In genomic region chr6:75467284-75467683, GRCh38 we compare ENCODE assay signal across 17 cellular contexts. TPM values are rescaled to one million over a fixed set of nuclear protein-coding genes. Genes with fewer than 3 reads are reported as not detected.
"Had no signal": no experiment of that assay in that cellular context is flagged by ENCODE, and none has a peak within 500 bp of the region (broad histone marks: within the 10 kb centered on the region; RNA-seq: fewer than 3 reads in every experiment).

No MANE protein-coding gene starts in this region.

- H3K4me3 ChIP-seq: adrenal gland, hepatocyte, lower lobe of right lung, skin epidermis had no signal

- H3K4me1 ChIP-seq: adrenal gland, lower lobe of right lung had no signal

- H3K27me3 ChIP-seq: adrenal gland, hepatocyte had no signal

- ATAC-seq: activated CD4-positive, alpha-beta T cell treated with anti-CD3 and anti-CD28 coated beads for 36 hours; activated naive CD4-positive, alpha-beta T cell treated with anti-CD3 and anti-CD28 coated beads, Interleukin-2, amount 50 U/mL, for 72 hours; effector memory CD8-positive, alpha-beta T cell; lower lobe of right lung; stimulated activated naive CD8-positive, alpha-beta T cell treated with anti-CD3 and anti-CD28 coated beads, Interleukin-15, Interleukin-2, amounts not matched to agents 100 U/mL and 50 U/mL, for 24 hours had no signal

- DNase-seq: activated CD4-positive, alpha-beta T cell treated with anti-CD3 and anti-CD28 coated beads for 36 hours; activated CD4-positive, alpha-beta T cell treated with anti-CD3 and anti-CD28 coated beads, Interleukin-2, amount 50 U/mL, for 48 hours; activated gamma-delta T cell treated with Interleukin-2 at 50 U/mL for 16 hours; adrenal gland; dermis blood vessel endothelial cell; effector memory CD8-positive, alpha-beta T cell; left cardiac atrium; lower lobe of right lung; nephron progenitor cell; occipital lobe; posterior cingulate gyrus; SK-N-SH; stimulated activated naive CD8-positive, alpha-beta T cell treated with anti-CD3 and anti-CD28 coated beads, Interleukin-15, Interleukin-2, amounts not matched to agents 100 U/mL and 50 U/mL, for 24 hours; trophoblast cell had no signal

- H3K27ac ChIP-seq: adrenal gland, hepatocyte, lower lobe of right lung, skin epidermis had no signal

- H3K9me3 ChIP-seq: adrenal gland, lower lobe of right lung, SK-N-SH had no signal

- H3K36me3 ChIP-seq: adrenal gland, lower lobe of right lung had no signal

RNA-seq across cellular contexts. Expression of gene FILIP1, which starts 26.3 kb away (rescaled TPM):
- total RNA-seq: activated CD4-positive, alpha-beta T cell treated with anti-CD3 and anti-CD28 coated beads for 36 hours; activated naive CD4-positive, alpha-beta T cell treated with anti-CD3 and anti-CD28 coated beads, Interleukin-2, amount 50 U/mL, for 72 hours had no signal
